In genomic region chr11:96156379-96156722, GRCh38 we compare ENCODE assay signal across 8 cellular contexts.
DNase-seq lines count a peak whose midpoint lies in the region; ATAC-seq, FAIRE-seq and TF ChIP-seq lines count a peak whose summit lies in the region.

No MANE protein-coding gene starts in this region.

- H3K27me3 ChIP-seq in GM06990 (replicated peaks; ENCODE audit: control insufficient read depth, insufficient read depth, low read length) = no peaks in the 10 kb centered on the region

- peak overlapping the region; percentile 34 for H3K27ac Mint-ChIP-seq in progenitor cell of endocrine pancreas

- TF ChIP-seq CTCF in GM06990 (IDR thresholded peaks at IDR 0.05; ENCODE audit: insufficient read depth, low read length, poor library complexity, severe bottlenecking) (no peak), VCaP (conservative IDR thresholded peaks at IDR 0.05) (no peak), progenitor cell of endocrine pancreas (IDR thresholded peaks at IDR 0.05; ENCODE audit: unreplicated experiment) (no peak)

- H3K4me3 ChIP-seq in GM06990 (replicated peaks; ENCODE audit: low read depth, low read length) = 0 out of 2 replicates have a peak overlapping the region, but pooled peaks have one; percentile 25

- peaks cover 20% of the 10 kb centered on the region for H3K4me1 Mint-ChIP-seq in progenitor cell of endocrine pancreas (ENCODE audit: low read depth)

- DNase-seq in GM06990 (ENCODE audit: extremely low read depth, insufficient read length) = no peak
- peak; percentile 69 for DNase-seq in fibroblast of peridontal ligament (ENCODE audit: extremely low read depth)
- DNase-seq in progenitor cell of endocrine pancreas (ENCODE audit: low spot score, unreplicated experiment) = no peak
- DNase-seq in frontal cortex (ENCODE audit: low spot score in 2 of 2) = no peak
- no peak for DNase-seq in AG08395 (ENCODE audit: low spot score)
- DNase-seq in NCI-H2081 treated with DMSO at 0.1 percent for 48 hours (lab: John Stamatoyannopoulos, UW) = no peak

- no peak for ATAC-seq in HG02981 (IDR thresholded peaks at IDR 0.05; ENCODE audit: unreplicated experiment)

- no peaks in the 10 kb centered on the region for H3K9me3 Mint-ChIP-seq in progenitor cell of endocrine pancreas (ENCODE audit: low read depth)

- no peak for FAIRE-seq in frontal cortex (lab: Jason Lieb, UNC)

- no peaks in the 10 kb centered on the region for H3K27me3 Mint-ChIP-seq in progenitor cell of endocrine pancreas

- peak overlapping the region; percentile 12; the same call in 1 of the 2 replicates for H3K27ac ChIP-seq in VCaP

- no peak overlapping the region for H3K4me3 Mint-ChIP-seq in progenitor cell of endocrine pancreas (ENCODE audit: low read depth)

- no peaks in the 10 kb centered on the region for H3K36me3 ChIP-seq in GM06990 (ENCODE audit: control insufficient read depth, insufficient read depth, low read length)

- no peaks in the 10 kb centered on the region for H3K36me3 Mint-ChIP-seq in progenitor cell of endocrine pancreas (ENCODE audit: insufficient read depth)
